Comparison of ENCODE assay signal across 12 cellular contexts in genomic region chr6:33144373-33144772, GRCh38. TPM values are rescaled to one million over a fixed set of nuclear protein-coding genes. Genes with fewer than 3 reads are reported as not detected.
A peak's percentile ranks its signal among the peaks of the same experiment; 100 is the strongest.
DNase-seq lines count a peak whose midpoint lies in the region; ATAC-seq and TF ChIP-seq lines count a peak whose summit lies in the region.
"Had no signal": no experiment of that assay in that cellular context is flagged by ENCODE, and none has a peak within 500 bp of the region (broad histone marks: within the 10 kb centered on the region; RNA-seq: fewer than 3 reads in every experiment).

No MANE protein-coding gene starts in this region.

- H2AFZ ChIP-seq in Loucy (ENCODE audit: low read length), result 0 out of 2 replicates have a peak overlapping the region, but pooled peaks have one; percentile 13

- no peaks in the 10 kb centered on the region for H3K9me2 ChIP-seq in Loucy (replicated peaks; ENCODE audit: low read depth, low read length)

- H3K79me2 ChIP-seq in Loucy (ENCODE audit: insufficient read depth, low read length), result no peaks in the 10 kb centered on the region

- H3F3A ChIP-seq in Loucy (ENCODE audit: low read depth), result no peaks in the 10 kb centered on the region

- H3K4me3 ChIP-seq in Loucy (ENCODE audit: low read length, poor library complexity, severe bottlenecking), result no peak overlapping the region
- no peak overlapping the region for H3K4me3 ChIP-seq in sigmoid colon
- H3K4me3 ChIP-seq: heart right ventricle had no signal

- H3K27me3 Mint-ChIP-seq in CD14-positive monocyte (ENCODE audit: low read depth in 3 of 3), result peaks cover 3 to 7% (median 3%) of the 10 kb centered on the region in 3 donors
- peaks cover 44% of the 10 kb centered on the region for H3K27me3 Mint-ChIP-seq in activated T-cell treated with anti-CD3 and anti-CD28 coated beads, Interleukin-2, amount 50 U/mL, for 24 hours

- no peak overlapping the region for H3K27ac ChIP-seq in sigmoid colon
- H3K27ac ChIP-seq: heart right ventricle had no signal

- peak overlapping the region; percentile 28 to 94 (median 81) for H3K27ac Mint-ChIP-seq in CD14-positive monocyte
- H3K27ac Mint-ChIP-seq in activated T-cell treated with anti-CD3 and anti-CD28 coated beads, Interleukin-2, amount 50 U/mL, for 24 hours, result no peak overlapping the region

- no peaks in the 10 kb centered on the region for H4K20me1 ChIP-seq in Loucy (ENCODE audit: insufficient read depth, low read length, poor library complexity, severe bottlenecking)

- H3K4me1 ChIP-seq in Loucy (ENCODE audit: insufficient read depth, low read length, poor library complexity, severe bottlenecking) (no peaks in the 10 kb centered on the region), sigmoid colon (no peaks in the 10 kb centered on the region)

- peak overlapping the region in 1 of 2 donors; percentile 7 for H3K4me3 Mint-ChIP-seq in CD14-positive monocyte
- H3K4me3 Mint-ChIP-seq in activated T-cell treated with anti-CD3 and anti-CD28 coated beads, Interleukin-2, amount 50 U/mL, for 24 hours, result no peak overlapping the region

- ATAC-seq in HG02763 (IDR thresholded peaks at IDR 0.05; ENCODE audit: unreplicated experiment), result no peak

- no peak for TF ChIP-seq POLR2A in sigmoid colon (IDR thresholded peaks at IDR 0.05)

- H3K36me3 ChIP-seq in Loucy (ENCODE audit: insufficient read depth, low read length), result no peaks in the 10 kb centered on the region
- no peaks in the 10 kb centered on the region for H3K36me3 ChIP-seq in sigmoid colon
- H3K36me3 ChIP-seq: heart right ventricle had no signal

- H3K9me3 Mint-ChIP-seq in CD14-positive monocyte, result peaks cover 2 to 10% (median 4%) of the 10 kb centered on the region in 7 donors
- no peaks in the 10 kb centered on the region for H3K9me3 Mint-ChIP-seq in activated T-cell treated with anti-CD3 and anti-CD28 coated beads, Interleukin-2, amount 50 U/mL, for 24 hours

- H3K36me3 Mint-ChIP-seq in CD14-positive monocyte, result no peaks in the 10 kb centered on the region
- H3K36me3 Mint-ChIP-seq in activated T-cell treated with anti-CD3 and anti-CD28 coated beads, Interleukin-2, amount 50 U/mL, for 24 hours (ENCODE audit: low read depth), result no peaks in the 10 kb centered on the region

- H3K27me3 ChIP-seq in Loucy (ENCODE audit: insufficient read depth, low read length, poor library complexity, severe bottlenecking) (no peaks in the 10 kb centered on the region), sigmoid colon (peaks cover 0 to 11% (median 0%) of the 10 kb centered on the region in 3 donors)

- no peaks in the 10 kb centered on the region for H3K9me3 ChIP-seq in Loucy (ENCODE audit: insufficient read depth, low read depth, low read length)
- H3K9me3 ChIP-seq in sigmoid colon, result no peaks in the 10 kb centered on the region
- H3K9me3 ChIP-seq: heart right ventricle had no signal

- no peak for TF ChIP-seq CTCF in CD14-positive monocyte (IDR thresholded peaks at IDR 0.05)
- peak; percentile 23 for TF ChIP-seq CTCF in Loucy (conservative IDR thresholded peaks at IDR 0.05; ENCODE audit: low read length)
- TF ChIP-seq CTCF in sigmoid colon (IDR thresholded peaks at IDR 0.05), result no peak

- H3K4me1 Mint-ChIP-seq in CD14-positive monocyte, result peaks cover 30% of the 10 kb centered on the region
- H3K4me1 Mint-ChIP-seq in activated T-cell treated with anti-CD3 and anti-CD28 coated beads, Interleukin-2, amount 50 U/mL, for 24 hours (ENCODE audit: low read depth), result no peaks in the 10 kb centered on the region

- no peak for TF ChIP-seq EP300 in sigmoid colon (IDR thresholded peaks at IDR 0.05)

- H3K4me2 ChIP-seq in Loucy (ENCODE audit: low read depth, low read length, poor library complexity, severe bottlenecking), result no peak overlapping the region

- intact Hi-C loops in CD14-positive monocyte (cut with micrococcal nuclease) (loop anchor here in 1 of 2 donors (10.0 kb wide), 1 partner anchor 120 kb away; no protein-coding TSS in a partner anchor), sigmoid colon (cut with DNase I) (no loop called here)

- H3K9ac ChIP-seq in Loucy (ENCODE audit: low read depth, low read length, poor library complexity, severe bottlenecking), result no peak overlapping the region

- DNase-seq in CD14-positive monocyte (ENCODE audit: low spot score), result peak; percentile 62
- DNase-seq in amniotic epithelial cell (ENCODE audit: low read depth), result peak; percentile 43
- DNase-seq in medulla oblongata (ENCODE audit: extremely low spot score), result peak; percentile 83
- DNase-seq in activated T-cell treated with anti-CD3 and anti-CD28 coated beads, Interleukin-2, amount 50 U/mL, for 24 hours, result no peak
- no peak for DNase-seq in sigmoid colon
- no peak for DNase-seq in dedifferentiated amniotic fluid mesenchymal stem cell (ENCODE audit: extremely low spot score)
- DNase-seq: activated effector memory CD4-positive, alpha-beta T cell treated with anti-CD3 and anti-CD28 coated beads, Interleukin-2, amount 50 U/mL, for 16 hours; COR-L47; heart right ventricle; NCI-H774 had no signal

- WGBS in sigmoid colon, 2 donors, result 8 to 21% methylated on average over 1 of the region's 1 CpG

RNA-seq across cellular contexts. Expression of gene COL11A2, which starts 47.9 kb away (rescaled TPM):
- polyA plus RNA-seq in CD14-positive monocyte, result not detected
- 1 to 10 TPM in 1 of 4 donors, under 1 TPM in 2, not detected in 1; 0.16 to 1.4 (median 0.41) TPM for total RNA-seq in sigmoid colon
- polyA plus RNA-seq in sigmoid colon, result under 1 TPM in 1 of 3 donors, not detected in 2; 0.60 TPM

RNA-seq across cellular contexts. Expression of gene RXRB, which starts 56.1 kb away (rescaled TPM):
- polyA plus RNA-seq in CD14-positive monocyte, result 1 to 10 TPM; 4.5 to 5.1 TPM
- 10 to 100 TPM; 27.8 to 32.4 (median 30.4) TPM for total RNA-seq in sigmoid colon
- polyA plus RNA-seq in sigmoid colon, result 10 to 100 TPM; 15.6 to 33.2 (median 16.2) TPM

RNA-seq across cellular contexts. Expression of gene SLC39A7, which starts 56.3 kb away (rescaled TPM):
- 10 to 100 TPM; 14.5 to 17.7 TPM for polyA plus RNA-seq in CD14-positive monocyte
- 10 to 100 TPM; 48.7 to 52.1 (median 49.8) TPM for total RNA-seq in sigmoid colon
- 100 to 1,000 TPM in 1 of 3 donors, 10 to 100 TPM in 2; 31.2 to 189 (median 31.2) TPM for polyA plus RNA-seq in sigmoid colon

Comparison
In these comparisons a context has a peak if more than half of its experiments do, and no peak if none do; other contexts are left out.
1. DNase-seq: peak in CD14-positive monocyte (single experiment), amniotic epithelial cell (single experiment) and medulla oblongata (single experiment); none in activated T-cell treated with anti-CD3 and anti-CD28 coated beads, Interleukin-2, amount 50 U/mL, for 24 hours (single experiment), sigmoid colon (single experiment) and dedifferentiated amniotic fluid mesenchymal stem cell (single experiment).